Comparison of ENCODE assay signal across 1 cellular context in the genomic region with DNA sequence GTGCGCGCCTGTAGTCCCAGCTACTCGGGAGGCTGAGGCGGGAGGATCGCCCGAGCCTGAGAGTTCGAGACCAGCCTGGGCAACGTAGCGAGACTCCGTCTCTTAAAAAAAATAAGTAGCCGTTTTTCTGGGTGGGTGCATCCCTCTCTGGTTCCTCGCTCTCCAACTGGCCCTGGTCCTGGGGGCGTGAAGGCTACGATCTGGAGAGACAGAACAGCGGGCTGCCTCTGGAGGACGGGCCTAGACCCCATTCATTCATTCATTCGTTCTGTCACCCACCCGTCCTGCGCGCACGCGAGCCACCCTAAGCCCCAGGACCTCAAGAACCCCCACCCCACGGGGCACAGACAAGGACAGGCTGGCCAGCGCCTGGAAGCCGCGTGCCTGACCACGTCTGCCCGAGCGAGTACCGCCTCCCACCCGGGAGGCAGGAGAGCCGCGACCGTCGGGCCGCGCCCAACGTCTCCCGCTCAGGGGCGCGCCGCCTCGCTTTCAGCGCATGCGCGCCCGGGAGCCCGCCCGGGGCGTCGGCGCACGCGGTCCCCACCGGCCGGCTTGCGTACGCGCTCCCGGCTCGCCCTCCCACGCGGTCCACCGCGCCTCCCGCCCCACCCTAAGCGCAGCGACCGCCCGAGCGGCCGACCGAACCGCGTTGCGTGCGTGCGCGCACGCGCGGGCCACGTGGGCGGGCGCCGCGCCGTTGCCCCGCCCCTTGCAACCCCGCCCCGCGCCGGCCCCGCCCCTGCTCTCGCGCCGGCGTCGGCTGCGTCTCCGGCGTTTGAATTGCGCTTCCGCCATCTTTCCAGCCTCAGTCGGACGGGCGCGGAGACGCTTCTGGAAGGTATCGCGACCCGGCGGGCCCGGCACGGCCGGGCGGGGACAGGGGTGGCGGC.
TF ChIP-seq lines count a peak whose summit lies in the region.

A gene (plus strand): TSS at position 781 of the 893 bp plus-strand sequence. CDS start 528 bp downstream, outside the sequence.

TF ChIP-seq in A549, 52 proteins besides CTCF, POLR2A, EP300 and RAD21 (continued from another document):
- TF ChIP-seq, protein P1, sequence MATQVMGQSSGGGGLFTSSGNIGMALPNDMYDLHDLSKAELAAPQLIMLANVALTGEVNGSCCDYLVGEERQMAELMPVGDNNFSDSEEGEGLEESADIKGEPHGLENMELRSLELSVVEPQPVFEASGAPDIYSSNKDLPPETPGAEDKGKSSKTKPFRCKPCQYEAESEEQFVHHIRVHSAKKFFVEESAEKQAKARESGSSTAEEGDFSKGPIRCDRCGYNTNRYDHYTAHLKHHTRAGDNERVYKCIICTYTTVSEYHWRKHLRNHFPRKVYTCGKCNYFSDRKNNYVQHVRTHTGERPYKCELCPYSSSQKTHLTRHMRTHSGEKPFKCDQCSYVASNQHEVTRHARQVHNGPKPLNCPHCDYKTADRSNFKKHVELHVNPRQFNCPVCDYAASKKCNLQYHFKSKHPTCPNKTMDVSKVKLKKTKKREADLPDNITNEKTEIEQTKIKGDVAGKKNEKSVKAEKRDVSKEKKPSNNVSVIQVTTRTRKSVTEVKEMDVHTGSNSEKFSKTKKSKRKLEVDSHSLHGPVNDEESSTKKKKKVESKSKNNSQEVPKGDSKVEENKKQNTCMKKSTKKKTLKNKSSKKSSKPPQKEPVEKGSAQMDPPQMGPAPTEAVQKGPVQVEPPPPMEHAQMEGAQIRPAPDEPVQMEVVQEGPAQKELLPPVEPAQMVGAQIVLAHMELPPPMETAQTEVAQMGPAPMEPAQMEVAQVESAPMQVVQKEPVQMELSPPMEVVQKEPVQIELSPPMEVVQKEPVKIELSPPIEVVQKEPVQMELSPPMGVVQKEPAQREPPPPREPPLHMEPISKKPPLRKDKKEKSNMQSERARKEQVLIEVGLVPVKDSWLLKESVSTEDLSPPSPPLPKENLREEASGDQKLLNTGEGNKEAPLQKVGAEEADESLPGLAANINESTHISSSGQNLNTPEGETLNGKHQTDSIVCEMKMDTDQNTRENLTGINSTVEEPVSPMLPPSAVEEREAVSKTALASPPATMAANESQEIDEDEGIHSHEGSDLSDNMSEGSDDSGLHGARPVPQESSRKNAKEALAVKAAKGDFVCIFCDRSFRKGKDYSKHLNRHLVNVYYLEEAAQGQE (IDR thresholded peaks at IDR 0.05) = no peak
- no peak for TF ChIP-seq HOXB13 (CRISPR knock-in tag; IDR thresholded peaks at IDR 0.05; ENCODE audit: low read depth)
